Comparison of ENCODE assay signal across 28 cellular contexts in genomic region chr3:28322464-28322863, GRCh38. TPM values are rescaled to one million over a fixed set of nuclear protein-coding genes. Genes with fewer than 3 reads are reported as not detected.
DNase-seq lines count a peak whose midpoint lies in the region; ATAC-seq, FAIRE-seq and TF ChIP-seq lines count a peak whose summit lies in the region.
"Had no signal": no experiment of that assay in that cellular context is flagged by ENCODE, and none has a peak within 500 bp of the region (broad histone marks: within the 10 kb centered on the region; RNA-seq: fewer than 3 reads in every experiment).

No MANE protein-coding gene starts in this region.

- H3K27ac ChIP-seq in astrocyte (ENCODE audit: low read depth, low read length) (no peak overlapping the region), testis (no peak overlapping the region)
- H3K27ac ChIP-seq: spleen had no signal

- TF ChIP-seq CTCF in astrocyte (IDR thresholded peaks at IDR 0.05; ENCODE audit: insufficient read depth, low read depth, low read length) (no peak), fibroblast of pulmonary artery (IDR thresholded peaks at IDR 0.05; ENCODE audit: low read length, missing control alignments) (no peak), testis (IDR thresholded peaks at IDR 0.05) (no peak)

- intact Hi-C loops in testis (cut with DNase I; ENCODE audit: low total_unique reads): no loop called here

- H3K4me3 Mint-ChIP-seq in astrocyte (ENCODE audit: unreplicated experiment): no peak overlapping the region
- H3K4me3 Mint-ChIP-seq: activated T-cell treated with anti-CD3 and anti-CD28 coated beads, Interleukin-2, amount 50 U/mL, for 4 hours; CD8-positive, alpha-beta memory T cell; memory B cell had no signal

- no peak for ATAC-seq in GM19463 (IDR thresholded peaks at IDR 0.05; ENCODE audit: unreplicated experiment)
- ATAC-seq: activated T-cell treated with anti-CD3 and anti-CD28 coated beads, Interleukin-2, amount 50 U/mL, for 4 hours had no signal

- H4K20me1 ChIP-seq in astrocyte (ENCODE audit: insufficient read depth, low read length): no peaks in the 10 kb centered on the region

- no peaks in the 10 kb centered on the region for H3K27me3 Mint-ChIP-seq in astrocyte (ENCODE audit: low read depth, unreplicated experiment)
- H3K27me3 Mint-ChIP-seq: CD8-positive, alpha-beta memory T cell; memory B cell had no signal

- no peaks in the 10 kb centered on the region for H3K36me3 Mint-ChIP-seq in astrocyte (ENCODE audit: low read depth, unreplicated experiment)

- H3K4me2 ChIP-seq in astrocyte (ENCODE audit: low read length): no peak overlapping the region

- peaks cover 13% of the 10 kb centered on the region for H3K4me1 Mint-ChIP-seq in astrocyte (ENCODE audit: low read depth, unreplicated experiment)
- H3K4me1 Mint-ChIP-seq: memory B cell had no signal

- no peaks in the 10 kb centered on the region for H3K4me1 ChIP-seq in astrocyte (ENCODE audit: insufficient read depth, low read length)
- H3K4me1 ChIP-seq in testis: no peaks in the 10 kb centered on the region

- FAIRE-seq in astrocyte (lab: Jason Lieb, UNC): no peak
- FAIRE-seq: GM12892, GM19239, H1 had no signal

- no peaks in the 10 kb centered on the region for H3K9me3 Mint-ChIP-seq in astrocyte (ENCODE audit: unreplicated experiment)
- H3K9me3 Mint-ChIP-seq: activated T-cell treated with anti-CD3 and anti-CD28 coated beads, Interleukin-2, amount 50 U/mL, for 4 hours; CD8-positive, alpha-beta memory T cell; memory B cell had no signal

- H3K9ac ChIP-seq in astrocyte (ENCODE audit: low read length): no peak overlapping the region

- peak; percentile 35 for DNase-seq in HS-5 (ENCODE audit: low read depth)
- DNase-seq in astrocyte (ENCODE audit: low read depth): peak; percentile 79
- DNase-seq in fibroblast of pulmonary artery (ENCODE audit: low read depth): peak; percentile 33
- DNase-seq in stromal cell of bone marrow (ENCODE audit: low read depth): peak; percentile 17
- DNase-seq in testis: no peak
- no peak for DNase-seq in NCI-H1048 (lab: John Stamatoyannopoulos, UW)
- DNase-seq: activated CD8-positive, alpha-beta memory T cell treated with anti-CD3 and anti-CD28 coated beads for 24 hours; activated naive CD4-positive, alpha-beta T cell; activated T-cell treated with anti-CD3 and anti-CD28 coated beads, Interleukin-2, amount 50 U/mL, for 4 hours; AML-193; amniotic stem cell; CD8-positive, alpha-beta memory T cell; cerebellar nuclear complex; DMS53; erythroblast; MM.1S; NCI-H146; NCI-H774; nucleus accumbens; SHP77; spleen; stimulated activated CD4-positive, alpha-beta T cell treated with anti-CD3 and anti-CD28 coated beads, Interleukin-4, amount 100 ng/mL, for 1 hour; stimulated activated naive CD4-positive, alpha-beta T cell had no signal

- H3K79me2 ChIP-seq in astrocyte (ENCODE audit: insufficient read depth, low read length): no peaks in the 10 kb centered on the region

- H3K27ac Mint-ChIP-seq in astrocyte (ENCODE audit: unreplicated experiment): no peak overlapping the region
- H3K27ac Mint-ChIP-seq: CD8-positive, alpha-beta memory T cell; memory B cell had no signal

- no peak for TF ChIP-seq POLR2A in testis (IDR thresholded peaks at IDR 0.05)

- H3K4me3 ChIP-seq in astrocyte (ENCODE audit: insufficient read depth, low read depth, low read length) (no peak overlapping the region), fibroblast of pulmonary artery (replicated peaks; ENCODE audit: low read depth, low read length) (no peak overlapping the region), testis (no peak overlapping the region)
- H3K4me3 ChIP-seq: spleen had no signal

- H3K36me3 ChIP-seq in astrocyte (ENCODE audit: insufficient read depth, low read length) (peaks cover 22% of the 10 kb centered on the region), testis (ENCODE audit: low read depth, missing control alignments) (no peaks in the 10 kb centered on the region)

- H2AFZ ChIP-seq in astrocyte (ENCODE audit: low read depth, low read length): no peak overlapping the region

- H3K27me3 ChIP-seq in astrocyte (ENCODE audit: insufficient read depth, low read length) (no peaks in the 10 kb centered on the region), testis (no peaks in the 10 kb centered on the region)
- H3K27me3 ChIP-seq: spleen had no signal

- H3K9me3 ChIP-seq in astrocyte (ENCODE audit: insufficient read depth, low read depth, low read length) (no peaks in the 10 kb centered on the region), testis (no peaks in the 10 kb centered on the region)
- H3K9me3 ChIP-seq: spleen had no signal

- WGBS in testis, 2 donors: 83 to 88% methylated on average over 1 of the region's 1 CpG

RNA-seq across cellular contexts. Expression of gene ZCWPW2, which starts 26.1 kb away (rescaled TPM):
- 0.57 and 1.0 TPM in 2 replicates for total RNA-seq in astrocyte
- 1 to 10 TPM; 2.5 to 5.2 TPM for total RNA-seq in testis
- polyA plus RNA-seq in testis (ENCODE audit: insufficient read depth, low read depth, low replicate concordance): 9.5 TPM
- total RNA-seq: activated T-cell treated with anti-CD3 and anti-CD28 coated beads, Interleukin-2, amount 50 U/mL, for 4 hours had no signal

RNA-seq across cellular contexts. Expression of gene AZI2, which starts 26.2 kb away (rescaled TPM):
- 91.9 and 99.1 TPM in 2 replicates for total RNA-seq in astrocyte
- total RNA-seq in testis: 10 to 100 TPM; 46.6 to 53.8 TPM
- polyA plus RNA-seq in testis (ENCODE audit: insufficient read depth, low read depth, low replicate concordance): 56.9 TPM

Comparison
In these comparisons a context has a peak if more than half of its experiments do, and no peak if none do; other contexts are left out.
1. DNase-seq: peak in HS-5 (single experiment), astrocyte (single experiment), fibroblast of pulmonary artery (single experiment) and stromal cell of bone marrow (single experiment); none in testis (single experiment) and NCI-H1048 (single experiment).